In the genomic region with DNA sequence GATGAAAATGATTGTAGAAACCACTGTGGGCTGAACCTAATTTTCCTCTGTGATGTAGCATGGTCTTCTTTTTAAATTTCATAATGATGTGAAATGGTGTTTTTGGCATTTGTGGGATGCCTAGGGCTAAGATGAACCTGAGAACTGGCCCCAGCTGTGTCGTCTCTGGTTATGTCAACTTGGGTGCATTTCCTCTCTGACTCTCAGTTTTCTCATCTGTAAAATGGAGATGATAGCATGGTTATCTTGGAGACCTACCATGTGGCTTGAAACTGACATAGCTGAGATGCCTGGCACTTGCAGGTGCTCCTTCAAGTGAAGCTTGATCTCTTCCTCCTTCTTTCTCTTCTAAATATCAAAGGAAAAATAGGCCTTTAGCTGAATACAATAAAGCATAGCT, we compare ENCODE assay signal across 20 cellular contexts.
"Had no signal": no experiment of that assay in that cellular context is flagged by ENCODE, and none has a peak within 500 bp of the region (broad histone marks: within the 10 kb centered on the region; RNA-seq: fewer than 3 reads in every experiment).

No MANE protein-coding gene starts in this region.

- FAIRE-seq: frontal cortex had no signal

- H3K4me1 ChIP-seq: ascending aorta, neural progenitor cell, tibial nerve, uterus had no signal

- ATAC-seq: activated CD4-positive, CD25-positive, alpha-beta regulatory T cell treated with anti-CD3 and anti-CD28 coated beads, Interleukin-2, amount 50 U/mL, for 24 hours; activated CD8-positive, alpha-beta T cell treated with anti-CD3 and anti-CD28 coated beads, Interleukin-2, amount 10 ng/mL, durations not matched to agents 7 days and 5 days; activated T-cell treated with anti-CD3 and anti-CD28 coated beads, Interleukin-2, amount 50 U/mL, for 4 hours; mucosa of descending colon; naive thymus-derived CD4-positive, alpha-beta T cell had no signal

- H2AFZ ChIP-seq: neural progenitor cell had no signal

- H3K36me3 ChIP-seq: ascending aorta, neural progenitor cell, tibial nerve, uterus had no signal

- H3K9me3 ChIP-seq: ascending aorta, mucosa of descending colon, tibial nerve, uterus had no signal

- H3K27me3 ChIP-seq: ascending aorta, neural progenitor cell, tibial nerve, uterus had no signal

- H3K4me3 ChIP-seq: ascending aorta, mucosa of descending colon, neural progenitor cell, skin epidermis, tibial nerve, uterus had no signal

- H3K4me2 ChIP-seq: neural progenitor cell had no signal

- DNase-seq: activated CD4-positive, alpha-beta T cell treated with anti-CD3 and anti-CD28 coated beads, Interleukin-2, amount 10 ng/mL, durations not matched to agents 7 days and 5 days; activated CD8-positive, alpha-beta memory T cell treated with anti-CD3 and anti-CD28 coated beads, Interleukin-2, amount 50 U/mL, for 4 hours; activated CD8-positive, alpha-beta T cell treated with anti-CD3 and anti-CD28 coated beads, Interleukin-2, amount 10 ng/mL, durations not matched to agents 7 days and 5 days; activated naive CD4-positive, alpha-beta T cell treated with anti-CD3 and anti-CD28 coated beads, Interleukin-2, amount 50 U/mL, for 16 hours; activated T-cell treated with anti-CD3 and anti-CD28 coated beads, Interleukin-2, amount 50 U/mL, for 4 hours; cerebellar nuclear complex; cortex of kidney; head of caudate nucleus; mucosa of descending colon; naive thymus-derived CD4-positive, alpha-beta T cell; stimulated activated CD4-positive, alpha-beta T cell treated with anti-CD3 and anti-CD28 coated beads, Interleukin-15, amount 100 ng/mL, for 24 hours; stimulated activated CD4-positive, alpha-beta T cell treated with anti-CD3 and anti-CD28 coated beads, Interleukin-2, amount 100 ng/mL, for 48 hours; T1000; uterus had no signal

- H3K9ac ChIP-seq: neural progenitor cell had no signal

- H3K27ac ChIP-seq: ascending aorta, neural progenitor cell, skin epidermis, tibial nerve, uterus had no signal
